23 cellular contexts compared by ENCODE assay signal in the genomic region with DNA sequence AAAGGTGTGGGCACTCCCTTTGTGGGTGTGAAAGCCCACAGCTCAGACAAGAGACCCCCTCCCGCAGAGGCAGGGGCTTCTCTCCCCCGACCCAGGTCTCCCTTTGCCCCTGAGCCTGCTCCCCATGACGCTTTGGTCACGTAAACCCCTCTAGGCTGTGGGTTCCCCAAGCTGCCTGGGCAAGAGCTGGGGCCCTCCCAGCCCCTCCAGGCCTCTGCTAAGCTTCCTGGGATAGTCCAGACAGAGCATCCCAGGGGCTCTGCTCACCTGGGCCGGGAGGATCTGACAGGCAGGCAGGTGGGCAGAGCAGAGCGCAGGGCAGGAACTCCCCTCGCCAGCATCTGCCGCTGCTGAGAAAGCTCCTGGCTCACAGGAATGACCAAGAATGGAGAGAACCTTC.
DNase-seq lines count a peak whose midpoint lies in the region; ATAC-seq and TF ChIP-seq lines count a peak whose summit lies in the region.
"Had no signal": no experiment of that assay in that cellular context is flagged by ENCODE, and none has a peak within 500 bp of the region (broad histone marks: within the 10 kb centered on the region; RNA-seq: fewer than 3 reads in every experiment).

No MANE protein-coding gene starts in this region.

- intact Hi-C loops in CD14-positive monocyte (cut with micrococcal nuclease), result no loop called here
- intact Hi-C loops in lower lobe of right lung (cut with DNase I), result no loop called here

- H3K36me3 ChIP-seq in endodermal cell (ENCODE audit: control insufficient read depth, insufficient read depth, low read length), result no peaks in the 10 kb centered on the region
- no peaks in the 10 kb centered on the region for H3K36me3 ChIP-seq in lower lobe of right lung
- H3K36me3 ChIP-seq: BE2C; BLaER1 treated with 17β-estradiol and CSF1 and Interleukin-3, amounts not matched to agents 10 nM and 100 nM; HAP-1 had no signal

- no peak overlapping the region for H3K27ac ChIP-seq in endodermal cell (ENCODE audit: low read depth, low read length)
- no peak overlapping the region for H3K27ac ChIP-seq in lower lobe of right lung
- H3K27ac ChIP-seq: A549; BLaER1 treated with 17β-estradiol and CSF1 and Interleukin-3, amounts not matched to agents 10 nM and 100 nM had no signal

- DNase-seq in CD14-positive monocyte (ENCODE audit: low spot score) (peak; percentile 34), GM20000 (ENCODE audit: low spot score) (peak; percentile 25), endodermal cell (no peak), lower lobe of right lung (peak; percentile 24), foreskin melanocyte (no peak), NCI-H1048 (lab: John Stamatoyannopoulos, UW) (no peak)
- DNase-seq: 8988T; ACHN; AML-193; BE2C; Calu3; CD4-positive, alpha-beta memory T cell; COR-L47; DMS53; DMS79 treated with DMSO at 0.1 percent for 48 hours; GF-D8; HFFc6 had no signal

- H3K36me3 Mint-ChIP-seq in CD14-positive monocyte (no peaks in the 10 kb centered on the region), endodermal cell (ENCODE audit: low read depth) (no peaks in the 10 kb centered on the region)
- H3K36me3 Mint-ChIP-seq: CD4-positive, alpha-beta memory T cell had no signal

- H3K27ac Mint-ChIP-seq in CD14-positive monocyte (no peak overlapping the region), endodermal cell (peak overlapping the region; percentile 44)
- H3K27ac Mint-ChIP-seq: CD4-positive, alpha-beta memory T cell; GM23338; HFFc6 had no signal

- 92 to 96% methylated on average over 8 of the region's 8 CpGs for WGBS in endodermal cell (ENCODE audit: insufficient coverage in 1 of 2, insufficient read length in 1 of 2), 2 experiments

- no peak for ATAC-seq in lower lobe of right lung
- ATAC-seq in GM18870 (IDR thresholded peaks at IDR 0.05; ENCODE audit: unreplicated experiment), result no peak
- ATAC-seq in HG03159 (IDR thresholded peaks at IDR 0.05; ENCODE audit: unreplicated experiment), result no peak
- ATAC-seq: A549, GM23338 had no signal

- no peak overlapping the region for H3K4me3 ChIP-seq in endodermal cell (ENCODE audit: low read length)
- H3K4me3 ChIP-seq in lower lobe of right lung, result no peak overlapping the region
- H3K4me3 ChIP-seq: A549; BLaER1 treated with 17β-estradiol and CSF1 and Interleukin-3, amounts not matched to agents 10 nM and 100 nM; GM23338; HAP-1 had no signal

- H3K4me1 ChIP-seq in endodermal cell (ENCODE audit: control insufficient read depth, insufficient read depth, low read length), result no peaks in the 10 kb centered on the region
- no peaks in the 10 kb centered on the region for H3K4me1 ChIP-seq in lower lobe of right lung
- H3K4me1 ChIP-seq: A549, BE2C, HAP-1 had no signal

- H3K9me3 ChIP-seq in endodermal cell (ENCODE audit: control insufficient read depth, low read length) (no peaks in the 10 kb centered on the region), lower lobe of right lung (no peaks in the 10 kb centered on the region)
- H3K9me3 ChIP-seq: A549; BE2C; BLaER1 treated with 17β-estradiol and CSF1 and Interleukin-3, amounts not matched to agents 10 nM and 100 nM; HAP-1 had no signal

- H3K9me3 Mint-ChIP-seq in CD14-positive monocyte (no peaks in the 10 kb centered on the region), endodermal cell (no peaks in the 10 kb centered on the region)
- H3K9me3 Mint-ChIP-seq: CD4-positive, alpha-beta memory T cell; GM23338; HFFc6 had no signal

- H3K27me3 ChIP-seq in endodermal cell (ENCODE audit: control insufficient read depth, insufficient read depth, low read length, poor library complexity, severe bottlenecking), result no peaks in the 10 kb centered on the region
- H3K27me3 ChIP-seq in lower lobe of right lung (ENCODE audit: low read depth), result no peaks in the 10 kb centered on the region
- H3K27me3 ChIP-seq: BE2C; BLaER1 treated with 17β-estradiol and CSF1 and Interleukin-3, amounts not matched to agents 10 nM and 100 nM had no signal

- no peak for TF ChIP-seq CTCF in CD14-positive monocyte (IDR thresholded peaks at IDR 0.05)
- no peak for TF ChIP-seq CTCF in GM20000 (IDR thresholded peaks at IDR 0.05; ENCODE audit: extremely low read depth, missing control alignments)
- no peak for TF ChIP-seq CTCF in endodermal cell (conservative IDR thresholded peaks at IDR 0.05)
- TF ChIP-seq CTCF in lower lobe of right lung (IDR thresholded peaks at IDR 0.05), result no peak

- no peaks in the 10 kb centered on the region for H3K4me1 Mint-ChIP-seq in CD14-positive monocyte
- no peaks in the 10 kb centered on the region for H3K4me1 Mint-ChIP-seq in endodermal cell
- H3K4me1 Mint-ChIP-seq: CD4-positive, alpha-beta memory T cell; GM23338 had no signal

- no peak overlapping the region for H3K9ac ChIP-seq in endodermal cell (ENCODE audit: extremely low read depth, low read length, poor library complexity, severe bottlenecking)
- H3K9ac ChIP-seq: BLaER1 treated with 17β-estradiol and CSF1 and Interleukin-3, amounts not matched to agents 10 nM and 100 nM had no signal

- H3K27me3 Mint-ChIP-seq in CD14-positive monocyte (ENCODE audit: low read depth in 3 of 3) (peaks cover 0 to 7% (median 2%) of the 10 kb centered on the region in 3 donors), endodermal cell (ENCODE audit: insufficient read depth) (no peaks in the 10 kb centered on the region)
- H3K27me3 Mint-ChIP-seq: CD4-positive, alpha-beta memory T cell had no signal

- H3K4me3 Mint-ChIP-seq in CD14-positive monocyte (no peak overlapping the region), endodermal cell (no peak overlapping the region)
- H3K4me3 Mint-ChIP-seq: CD4-positive, alpha-beta memory T cell; GM23338; HFFc6 had no signal

Comparison
In these comparisons a context has a peak if more than half of its experiments do, and no peak if none do; other contexts are left out.
1. DNase-seq: peak in CD14-positive monocyte (single experiment), GM20000 (single experiment) and lower lobe of right lung (single experiment); none in endodermal cell (single experiment), foreskin melanocyte (single experiment) and NCI-H1048 (single experiment).